ENCODE assay signal across 7 cellular contexts in the genomic region with DNA sequence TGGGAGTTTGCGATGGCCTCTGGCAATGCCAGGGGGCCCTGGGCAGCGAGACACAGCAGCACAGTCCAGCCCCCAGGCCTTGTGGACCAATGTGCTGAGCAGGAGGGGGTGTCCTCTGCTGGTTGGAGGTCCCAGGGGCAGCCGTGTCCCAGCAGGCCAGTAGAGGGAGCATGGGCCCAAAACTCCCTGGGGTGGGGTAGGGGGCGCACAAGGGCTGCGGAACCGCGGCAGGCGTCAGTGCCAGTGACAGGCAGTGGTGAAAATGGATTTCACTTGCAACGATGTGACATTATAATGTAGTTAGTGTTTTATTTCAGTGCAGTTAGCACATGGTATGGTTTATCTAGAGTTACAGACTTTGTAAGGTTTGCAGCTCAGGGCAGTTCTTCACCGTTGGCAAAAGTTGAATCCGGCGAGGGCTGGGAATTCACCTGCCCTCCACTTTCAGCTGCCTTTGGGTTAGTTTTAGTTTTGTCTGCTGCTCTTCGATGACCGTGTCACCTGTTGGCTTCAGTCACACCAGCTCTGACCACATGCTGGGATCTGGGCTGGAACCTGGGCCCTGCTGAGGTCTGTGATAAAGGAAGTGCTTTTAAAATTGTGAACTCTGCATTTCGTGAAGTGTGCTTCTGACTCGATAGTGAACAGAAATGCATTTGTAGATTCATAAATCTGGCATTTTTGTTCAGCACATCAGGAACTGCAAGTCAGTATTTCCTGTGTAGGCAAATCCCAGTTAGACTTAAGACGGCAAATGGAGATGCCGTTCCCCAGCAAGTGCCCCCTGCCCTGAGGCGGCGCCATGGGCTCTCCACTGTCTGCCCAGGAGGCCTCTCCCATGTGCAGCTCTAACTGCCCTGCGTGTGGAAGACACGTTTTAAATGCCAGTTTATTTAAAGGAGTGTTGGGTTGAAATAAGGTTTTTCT. TPM values are rescaled to one million over a fixed set of nuclear protein-coding genes. Genes with fewer than 3 reads are reported as not detected.
DNase-seq lines count a peak whose midpoint lies in the region; FAIRE-seq lines count a peak whose summit lies in the region.

No MANE protein-coding gene starts in this region.

- no peak overlapping the region for H3K4me2 ChIP-seq in Karpas-422 (ENCODE audit: low read depth, low read length, poor library complexity, severe bottlenecking)

- no peaks in the 10 kb centered on the region for H3K9me3 ChIP-seq in Karpas-422 (ENCODE audit: low read length)

- H3K79me2 ChIP-seq in Karpas-422 (ENCODE audit: low read length) = no peaks in the 10 kb centered on the region

- no peak overlapping the region for H3K4me3 ChIP-seq in Karpas-422 (ENCODE audit: low read length)

- H3K27ac ChIP-seq in Karpas-422 (ENCODE audit: low read length) = peak overlapping the region; percentile 86

- DNase-seq in GM18507 (ENCODE audit: extremely low spot score, insufficient read length, low read depth) (no peak), Karpas-422 (peak; percentile 86), T1000 (lab: John Stamatoyannopoulos, UW) (peak; percentile 17), astrocyte of the hippocampus (ENCODE audit: low read depth, low spot score) (peak; percentile 80), iPS-NIHi7 (ENCODE audit: extremely low spot score) (peak; percentile 96), ureter (ENCODE audit: low spot score) (no peak)
- DNase-seq in stimulated activated CD4-positive, alpha-beta T cell treated with anti-CD3 and anti-CD28 coated beads, Interleukin-15, amount 100 ng/mL, for 48 hours (ENCODE audit: low read depth in 2 of 2) = peak; percentile 29 to 44

- no peaks in the 10 kb centered on the region for H3K9me2 ChIP-seq in Karpas-422 (replicated peaks; ENCODE audit: insufficient read depth, low read length)

- H2AFZ ChIP-seq in Karpas-422 (ENCODE audit: low read length) = no peak overlapping the region

- peaks cover 33% of the 10 kb centered on the region for H3K36me3 ChIP-seq in Karpas-422 (ENCODE audit: insufficient read depth, low read length)

- FAIRE-seq in GM18507 (lab: Jason Lieb, UNC) = peak; percentile 47

- H3K9ac ChIP-seq in Karpas-422 (ENCODE audit: low read length) = peak overlapping the region; percentile 8; the same call in 1 of the 2 replicates

- peaks cover 49% of the 10 kb centered on the region for H3K4me1 ChIP-seq in Karpas-422 (ENCODE audit: low read length)

- no peaks in the 10 kb centered on the region for H3K27me3 ChIP-seq in Karpas-422 (ENCODE audit: low read length)

- H4K20me1 ChIP-seq in Karpas-422 (ENCODE audit: insufficient read depth, low read depth, low read length) = 0 out of 2 replicates have a peak, but pooled peaks cover 6% of the 10 kb centered on the region

RNA-seq across cellular contexts. Expression of a gene that starts 46.8 kb away (rescaled TPM):
- 188 and 302 TPM in 2 replicates for total RNA-seq in Karpas-422 (2014; rRNA removed; shearing (Covaris generic); ENCODE audit: low replicate concordance)
- total RNA-seq in ureter = 109 TPM

Comparison
In these comparisons a context has a peak if more than half of its experiments do, and no peak if none do; other contexts are left out.
1. DNase-seq: peak in Karpas-422 (single experiment), T1000 (single experiment), astrocyte of the hippocampus (single experiment), iPS-NIHi7 (single experiment) and stimulated activated CD4-positive, alpha-beta T cell treated with anti-CD3 and anti-CD28 coated beads, Interleukin-15, amount 100 ng/mL, for 48 hours (2 of 2); none in GM18507 (single experiment) and ureter (single experiment).